ENCODE assay signal across 1 cellular context in the genomic region with DNA sequence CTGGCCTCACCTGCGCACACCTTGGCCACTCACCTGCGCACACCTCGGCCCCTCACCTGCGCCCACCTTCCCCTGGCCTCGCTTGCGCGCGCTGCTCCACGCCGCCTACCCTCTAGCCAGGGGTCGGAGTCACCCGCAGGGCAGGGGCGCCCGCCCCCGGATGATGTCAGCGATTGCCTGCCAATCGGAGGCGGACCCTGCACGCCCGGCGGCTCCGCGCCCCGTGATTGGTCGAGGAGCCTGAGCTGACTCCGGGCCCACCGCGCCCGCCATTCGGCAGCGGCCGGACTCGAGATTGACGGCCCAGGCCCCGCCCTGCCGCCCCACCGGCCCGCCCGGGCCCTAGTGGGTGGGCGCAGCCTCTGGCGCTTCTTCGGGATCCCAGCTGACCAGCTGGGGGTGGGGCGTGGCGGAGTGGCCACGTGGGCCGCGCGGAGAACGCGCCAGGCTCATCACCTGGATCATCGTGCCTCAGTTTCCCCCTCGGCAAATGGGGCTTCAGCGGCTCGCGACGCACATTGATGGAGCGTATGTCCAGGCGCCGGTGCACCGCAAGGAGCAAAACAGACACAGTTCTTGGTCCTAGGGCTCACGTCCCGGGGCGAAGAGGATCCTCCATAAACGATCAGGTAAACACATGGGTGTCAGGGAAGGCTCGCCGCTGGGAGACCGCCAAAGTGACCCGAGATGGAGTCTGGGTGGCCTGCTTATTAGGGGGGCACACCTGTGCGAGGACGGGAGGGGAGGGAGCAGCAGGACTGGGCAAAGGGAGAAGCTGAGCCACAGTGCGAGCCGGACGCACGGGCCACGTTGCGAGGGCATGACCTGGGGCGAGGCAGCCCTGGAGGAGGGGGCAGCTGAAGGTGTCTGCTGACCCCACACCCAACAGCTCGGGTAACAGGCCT.
TF ChIP-seq lines count a peak whose summit lies in the region.

DHCR7 (minus strand) TSS at position 137 of the 905 bp plus-strand sequence. CDS start 3,441 bp downstream, outside the sequence.

TF ChIP-seq in HepG2, 621 proteins besides CTCF, POLR2A, EP300 and RAD21 (continued from another document and continues in another):
- TF ChIP-seq, protein P1, sequence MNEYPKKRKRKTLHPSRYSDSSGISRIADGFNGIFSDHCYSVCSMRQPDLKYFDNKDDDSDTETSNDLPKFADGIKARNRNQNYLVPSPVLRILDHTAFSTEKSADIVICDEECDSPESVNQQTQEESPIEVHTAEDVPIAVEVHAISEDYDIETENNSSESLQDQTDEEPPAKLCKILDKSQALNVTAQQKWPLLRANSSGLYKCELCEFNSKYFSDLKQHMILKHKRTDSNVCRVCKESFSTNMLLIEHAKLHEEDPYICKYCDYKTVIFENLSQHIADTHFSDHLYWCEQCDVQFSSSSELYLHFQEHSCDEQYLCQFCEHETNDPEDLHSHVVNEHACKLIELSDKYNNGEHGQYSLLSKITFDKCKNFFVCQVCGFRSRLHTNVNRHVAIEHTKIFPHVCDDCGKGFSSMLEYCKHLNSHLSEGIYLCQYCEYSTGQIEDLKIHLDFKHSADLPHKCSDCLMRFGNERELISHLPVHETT (CRISPR knock-in tag; conservative IDR thresholded peaks at IDR 0.05): no peak; the same call in 1 of the 2 replicates
- no peak for TF ChIP-seq PCBP1 (IDR thresholded peaks at IDR 0.05; ENCODE audit: borderline replicate concordance, low read depth, low read length)
- peak; percentile 100 for TF ChIP-seq ZEB1 (IDR thresholded peaks at IDR 0.05; ENCODE audit: insufficient replicate concordance, low read depth)
- no peak for TF ChIP-seq KLF6 (CRISPR knock-in tag; IDR thresholded peaks at IDR 0.05)
- no peak for TF ChIP-seq ELF4 (CRISPR knock-in tag; IDR thresholded peaks at IDR 0.05; ENCODE audit: borderline replicate concordance)
- peak; percentile 53; the same call in 1 of the 2 replicates for TF ChIP-seq ARHGAP35 (CRISPR knock-in tag; IDR thresholded peaks at IDR 0.05; ENCODE audit: borderline replicate concordance)
- 0 out of 2 replicates have a peak, but pooled peaks have one; percentile 26 for TF ChIP-seq KLF12 (CRISPR knock-in tag; IDR thresholded peaks at IDR 0.05; ENCODE audit: borderline replicate concordance)
- TF ChIP-seq, protein P2, sequence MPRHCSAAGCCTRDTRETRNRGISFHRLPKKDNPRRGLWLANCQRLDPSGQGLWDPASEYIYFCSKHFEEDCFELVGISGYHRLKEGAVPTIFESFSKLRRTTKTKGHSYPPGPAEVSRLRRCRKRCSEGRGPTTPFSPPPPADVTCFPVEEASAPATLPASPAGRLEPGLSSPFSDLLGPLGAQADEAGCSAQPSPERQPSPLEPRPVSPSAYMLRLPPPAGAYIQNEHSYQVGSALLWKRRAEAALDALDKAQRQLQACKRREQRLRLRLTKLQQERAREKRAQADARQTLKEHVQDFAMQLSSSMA (CRISPR knock-in tag; IDR thresholded peaks at IDR 0.05): peak; percentile 35; the same call in 1 of the 2 replicates
- TF ChIP-seq ZNF724P (CRISPR knock-in tag; IDR thresholded peaks at IDR 0.05; ENCODE audit: borderline replicate concordance): peak; percentile 85; the same call in 1 of the 2 replicates
- no peak for TF ChIP-seq EZH2 (conservative IDR thresholded peaks at IDR 0.05; ENCODE audit: low read depth, low read length)
- no peak for TF ChIP-seq ZHX2 (IDR thresholded peaks at IDR 0.05; ENCODE audit: low read depth)
- no peak for TF ChIP-seq ZHX2 (CRISPR knock-in tag; IDR thresholded peaks at IDR 0.05; ENCODE audit: borderline replicate concordance)
- TF ChIP-seq ZMYM2 (CRISPR knock-in tag; IDR thresholded peaks at IDR 0.05): peak; percentile 49; the same call in 1 of the 2 replicates
- TF ChIP-seq, protein P3, sequence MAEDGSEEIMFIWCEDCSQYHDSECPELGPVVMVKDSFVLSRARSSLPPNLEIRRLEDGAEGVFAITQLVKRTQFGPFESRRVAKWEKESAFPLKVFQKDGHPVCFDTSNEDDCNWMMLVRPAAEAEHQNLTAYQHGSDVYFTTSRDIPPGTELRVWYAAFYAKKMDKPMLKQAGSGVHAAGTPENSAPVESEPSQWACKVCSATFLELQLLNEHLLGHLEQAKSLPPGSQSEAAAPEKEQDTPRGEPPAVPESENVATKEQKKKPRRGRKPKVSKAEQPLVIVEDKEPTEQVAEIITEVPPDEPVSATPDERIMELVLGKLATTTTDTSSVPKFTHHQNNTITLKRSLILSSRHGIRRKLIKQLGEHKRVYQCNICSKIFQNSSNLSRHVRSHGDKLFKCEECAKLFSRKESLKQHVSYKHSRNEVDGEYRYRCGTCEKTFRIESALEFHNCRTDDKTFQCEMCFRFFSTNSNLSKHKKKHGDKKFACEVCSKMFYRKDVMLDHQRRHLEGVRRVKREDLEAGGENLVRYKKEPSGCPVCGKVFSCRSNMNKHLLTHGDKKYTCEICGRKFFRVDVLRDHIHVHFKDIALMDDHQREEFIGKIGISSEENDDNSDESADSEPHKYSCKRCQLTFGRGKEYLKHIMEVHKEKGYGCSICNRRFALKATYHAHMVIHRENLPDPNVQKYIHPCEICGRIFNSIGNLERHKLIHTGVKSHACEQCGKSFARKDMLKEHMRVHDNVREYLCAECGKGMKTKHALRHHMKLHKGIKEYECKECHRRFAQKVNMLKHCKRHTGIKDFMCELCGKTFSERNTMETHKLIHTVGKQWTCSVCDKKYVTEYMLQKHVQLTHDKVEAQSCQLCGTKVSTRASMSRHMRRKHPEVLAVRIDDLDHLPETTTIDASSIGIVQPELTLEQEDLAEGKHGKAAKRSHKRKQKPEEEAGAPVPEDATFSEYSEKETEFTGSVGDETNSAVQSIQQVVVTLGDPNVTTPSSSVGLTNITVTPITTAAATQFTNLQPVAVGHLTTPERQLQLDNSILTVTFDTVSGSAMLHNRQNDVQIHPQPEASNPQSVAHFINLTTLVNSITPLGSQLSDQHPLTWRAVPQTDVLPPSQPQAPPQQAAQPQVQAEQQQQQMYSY (CRISPR knock-in tag; IDR thresholded peaks at IDR 0.05): no peak
- TF ChIP-seq ZNF570 (CRISPR knock-in tag; IDR thresholded peaks at IDR 0.05; ENCODE audit: borderline replicate concordance): no peak
- TF ChIP-seq POLR2AphosphoS5 (IDR thresholded peaks at IDR 0.05; ENCODE audit: low read depth, low read length): peak; percentile 90
- TF ChIP-seq MXD4 (CRISPR knock-in tag; IDR thresholded peaks at IDR 0.05): peak; percentile 99
- no peak for TF ChIP-seq GTF2F1 (IDR thresholded peaks at IDR 0.05; ENCODE audit: low read length)
- TF ChIP-seq, protein P4, sequence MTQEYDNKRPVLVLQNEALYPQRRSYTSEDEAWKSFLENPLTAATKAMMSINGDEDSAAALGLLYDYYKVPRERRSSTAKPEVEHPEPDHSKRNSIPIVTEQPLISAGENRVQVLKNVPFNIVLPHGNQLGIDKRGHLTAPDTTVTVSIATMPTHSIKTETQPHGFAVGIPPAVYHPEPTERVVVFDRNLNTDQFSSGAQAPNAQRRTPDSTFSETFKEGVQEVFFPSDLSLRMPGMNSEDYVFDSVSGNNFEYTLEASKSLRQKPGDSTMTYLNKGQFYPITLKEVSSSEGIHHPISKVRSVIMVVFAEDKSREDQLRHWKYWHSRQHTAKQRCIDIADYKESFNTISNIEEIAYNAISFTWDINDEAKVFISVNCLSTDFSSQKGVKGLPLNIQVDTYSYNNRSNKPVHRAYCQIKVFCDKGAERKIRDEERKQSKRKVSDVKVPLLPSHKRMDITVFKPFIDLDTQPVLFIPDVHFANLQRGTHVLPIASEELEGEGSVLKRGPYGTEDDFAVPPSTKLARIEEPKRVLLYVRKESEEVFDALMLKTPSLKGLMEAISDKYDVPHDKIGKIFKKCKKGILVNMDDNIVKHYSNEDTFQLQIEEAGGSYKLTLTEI (CRISPR knock-in tag; conservative IDR thresholded peaks at IDR 0.05): no peak
- TF ChIP-seq CBX5 (CRISPR knock-in tag; IDR thresholded peaks at IDR 0.05; ENCODE audit: borderline replicate concordance): no peak
- no peak for TF ChIP-seq ARID2 (CRISPR knock-in tag; IDR thresholded peaks at IDR 0.05; ENCODE audit: borderline replicate concordance)
- TF ChIP-seq ZNF780A (CRISPR knock-in tag; IDR thresholded peaks at IDR 0.05): no peak; the same call in 1 of the 2 replicates
- TF ChIP-seq ZNF17 (CRISPR knock-in tag; IDR thresholded peaks at IDR 0.05): no peak
- TF ChIP-seq ZNF710 (CRISPR knock-in tag; IDR thresholded peaks at IDR 0.05; ENCODE audit: borderline replicate concordance): no peak
- TF ChIP-seq ESRRA (CRISPR knock-in tag; IDR thresholded peaks at IDR 0.05; ENCODE audit: low read depth): no peak; the same call in 1 of the 2 replicates
- TF ChIP-seq, protein P5, sequence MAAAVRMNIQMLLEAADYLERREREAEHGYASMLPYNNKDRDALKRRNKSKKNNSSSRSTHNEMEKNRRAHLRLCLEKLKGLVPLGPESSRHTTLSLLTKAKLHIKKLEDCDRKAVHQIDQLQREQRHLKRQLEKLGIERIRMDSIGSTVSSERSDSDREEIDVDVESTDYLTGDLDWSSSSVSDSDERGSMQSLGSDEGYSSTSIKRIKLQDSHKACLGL (CRISPR knock-in tag; IDR thresholded peaks at IDR 0.05): peak; percentile 98
- no peak for TF ChIP-seq ZNF678 (CRISPR knock-in tag; IDR thresholded peaks at IDR 0.05)
- no peak; the same call in none of the 2 replicates for TF ChIP-seq SP5 (CRISPR knock-in tag; IDR thresholded peaks at IDR 0.05; ENCODE audit: borderline replicate concordance, low read depth)
- TF ChIP-seq ZFP41 (CRISPR knock-in tag; IDR thresholded peaks at IDR 0.05; ENCODE audit: borderline replicate concordance): 0 out of 2 replicates have a peak, but pooled peaks have one; percentile 72
- TF ChIP-seq ZNF530 (CRISPR knock-in tag; IDR thresholded peaks at IDR 0.05; ENCODE audit: low read depth): no peak
- TF ChIP-seq, protein P6, sequence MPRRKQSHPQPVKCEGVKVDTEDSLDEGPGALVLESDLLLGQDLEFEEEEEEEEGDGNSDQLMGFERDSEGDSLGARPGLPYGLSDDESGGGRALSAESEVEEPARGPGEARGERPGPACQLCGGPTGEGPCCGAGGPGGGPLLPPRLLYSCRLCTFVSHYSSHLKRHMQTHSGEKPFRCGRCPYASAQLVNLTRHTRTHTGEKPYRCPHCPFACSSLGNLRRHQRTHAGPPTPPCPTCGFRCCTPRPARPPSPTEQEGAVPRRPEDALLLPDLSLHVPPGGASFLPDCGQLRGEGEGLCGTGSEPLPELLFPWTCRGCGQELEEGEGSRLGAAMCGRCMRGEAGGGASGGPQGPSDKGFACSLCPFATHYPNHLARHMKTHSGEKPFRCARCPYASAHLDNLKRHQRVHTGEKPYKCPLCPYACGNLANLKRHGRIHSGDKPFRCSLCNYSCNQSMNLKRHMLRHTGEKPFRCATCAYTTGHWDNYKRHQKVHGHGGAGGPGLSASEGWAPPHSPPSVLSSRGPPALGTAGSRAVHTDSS (CRISPR knock-in tag; conservative IDR thresholded peaks at IDR 0.05): no peak
- TF ChIP-seq ZNF616 (CRISPR knock-in tag; IDR thresholded peaks at IDR 0.05; ENCODE audit: low read depth): no peak; the same call in 1 of the 2 replicates
- TF ChIP-seq ZNF44 (CRISPR knock-in tag; IDR thresholded peaks at IDR 0.05): 0 out of 2 replicates have a peak, but pooled peaks have one; percentile 54
